ENCODE assay signal across 20 cellular contexts in the genomic region with DNA sequence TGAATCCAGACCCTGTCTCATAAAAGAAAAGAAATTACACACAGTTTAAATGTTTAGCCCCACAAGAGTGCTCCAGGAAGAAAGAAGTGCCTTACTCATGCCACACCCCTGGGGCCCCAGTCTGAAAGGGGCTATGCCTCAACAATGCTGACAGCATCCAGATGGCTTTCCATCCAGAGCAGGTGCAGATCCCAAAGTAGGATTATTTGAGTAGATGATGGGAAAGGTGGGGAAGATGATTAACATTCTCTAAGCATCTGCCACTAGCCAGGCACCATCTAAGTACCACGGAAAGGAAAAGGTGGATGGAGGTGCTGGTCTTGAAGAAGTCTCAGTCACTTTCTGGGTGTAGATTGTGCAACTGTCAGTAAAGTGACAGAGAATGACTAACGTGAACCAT. TPM values are rescaled to one million over a fixed set of nuclear protein-coding genes. Genes with fewer than 3 reads are reported as not detected.
DNase-seq lines count a peak whose midpoint lies in the region; ATAC-seq and TF ChIP-seq lines count a peak whose summit lies in the region.
"Had no signal": no experiment of that assay in that cellular context is flagged by ENCODE, and none has a peak within 500 bp of the region (broad histone marks: within the 10 kb centered on the region; RNA-seq: fewer than 3 reads in every experiment).

No MANE protein-coding gene starts in this region.

- H3K36me3 ChIP-seq in right atrium auricular region (no peaks in the 10 kb centered on the region), ovary (no peaks in the 10 kb centered on the region)

- H3K27me3 ChIP-seq in right atrium auricular region (no peaks in the 10 kb centered on the region), right cardiac atrium (ENCODE audit: control insufficient read depth, insufficient read depth) (no peaks in the 10 kb centered on the region), ovary (no peaks in the 10 kb centered on the region)

- DNase-seq in right atrium auricular region (ENCODE audit: low spot score): peak; percentile 18
- no peak for DNase-seq in right cardiac atrium
- peak; percentile 76 for DNase-seq in NCI-H524 treated with DMSO at 0.1 percent for 48 hours (lab: John Stamatoyannopoulos, UW)
- DNase-seq in HEK293T (ENCODE audit: extremely low spot score): no peak
- DNase-seq in NCI-H1436 (lab: John Stamatoyannopoulos, UW): no peak
- no peak for DNase-seq in ovary
- DNase-seq: AML-193; GM23248; KG1; MV-4-11; NCI-H2029; NCI-H526 treated with DMSO at 0.1 percent for 48 hours; NK-92 treated with Interleukin-12 subunit alpha and Interleukin-12 subunit beta, amount 100 ng/mL, for 24 hours; Right ventricle myocardium superior had no signal

- TF ChIP-seq EP300 in ovary (IDR thresholded peaks at IDR 0.05): no peak

- no peak for TF ChIP-seq POLR2A in ovary (IDR thresholded peaks at IDR 0.05)

- CTCF ChIA-PET in HEK293T (lab: Yijun Ruan, JAX): no interaction called here

- POLR2A ChIA-PET in HEK293T (lab: Yijun Ruan, JAX): no interaction called here

- H3K4me1 ChIP-seq in right atrium auricular region: peaks cover 0 to 8% of the 10 kb centered on the region in 2 donors
- no peaks in the 10 kb centered on the region for H3K4me1 ChIP-seq in right cardiac atrium (ENCODE audit: control insufficient read depth, insufficient read depth, low read length)
- H3K4me1 ChIP-seq in ovary (ENCODE audit: insufficient read depth): no peaks in the 10 kb centered on the region
- H3K4me1 ChIP-seq: HAP-1 had no signal

- intact Hi-C loops in right cardiac atrium (cut with DNase I) (no loop called here), ovary (cut with DNase I) (no loop called here)

- 81% methylated on average over 2 of the region's 2 CpGs for WGBS in right cardiac atrium
- WGBS in ovary, 3 donors: 85 to 95% (median 86%) methylated on average over 2 of the region's 2 CpGs

- H3K9me3 ChIP-seq in right atrium auricular region (no peaks in the 10 kb centered on the region), right cardiac atrium (ENCODE audit: control insufficient read depth, low read length) (no peaks in the 10 kb centered on the region), ovary (no peaks in the 10 kb centered on the region)
- H3K9me3 ChIP-seq: HAP-1 had no signal

- H3K27ac ChIP-seq in right atrium auricular region (no peak overlapping the region), right cardiac atrium (ENCODE audit: low read length) (no peak overlapping the region), cingulate gyrus (ENCODE audit: low read depth, low read length) (peak overlapping the region; percentile 54), ovary (no peak overlapping the region)
- H3K27ac ChIP-seq: 22Rv1, C4-2B, GM23248 had no signal

- TF ChIP-seq CTCF in right atrium auricular region (IDR thresholded peaks at IDR 0.05) (no peak), ovary (IDR thresholded peaks at IDR 0.05) (no peak)

- H3K4me3 ChIP-seq in right atrium auricular region (no peak overlapping the region), right cardiac atrium (ENCODE audit: low read length) (no peak overlapping the region), ovary (no peak overlapping the region)
- H3K4me3 ChIP-seq: GM23248, HAP-1, SK-N-MC had no signal

- ATAC-seq in right cardiac atrium (no peak), GM21515 (IDR thresholded peaks at IDR 0.05; ENCODE audit: unreplicated experiment) (no peak)

TF ChIP-seq in HEK293T, 16 proteins besides CTCF, POLR2A, EP300 and RAD21:
- TF ChIP-seq TARDBP (IDR thresholded peaks at IDR 0.05) (no peak), ELF4 (IDR thresholded peaks at IDR 0.05) (no peak), FOXK2 (IDR thresholded peaks at IDR 0.05) (no peak), FOXA1 (IDR thresholded peaks at IDR 0.05) (no peak), CTBP1 (IDR thresholded peaks at IDR 0.05; ENCODE audit: borderline replicate concordance) (no peak), SUZ12 (IDR thresholded peaks at IDR 0.05) (no peak), HDGF (IDR thresholded peaks at IDR 0.05; ENCODE audit: borderline replicate concordance) (no peak), ZNF384 (IDR thresholded peaks at IDR 0.05) (no peak), LEF1 (IDR thresholded peaks at IDR 0.05; ENCODE audit: borderline replicate concordance) (no peak), BHLHE40 (IDR thresholded peaks at IDR 0.05; ENCODE audit: borderline replicate concordance) (no peak), SP1 (IDR thresholded peaks at IDR 0.05) (no peak), ARNT (IDR thresholded peaks at IDR 0.05) (no peak), FOXM1 (IDR thresholded peaks at IDR 0.05; ENCODE audit: borderline replicate concordance) (no peak), NFRKB (IDR thresholded peaks at IDR 0.05) (no peak), PKNOX1 (IDR thresholded peaks at IDR 0.05) (no peak), L3MBTL2 (conservative IDR thresholded peaks at IDR 0.05) (no peak)

RNA-seq across cellular contexts. Expression of gene DPYSL5, which starts 16.3 kb away (rescaled TPM):
- total RNA-seq in right atrium auricular region: under 1 TPM in 1 of 2 donors, not detected in 1; 0.12 TPM
- not detected for total RNA-seq in right cardiac atrium
- 0.05 TPM for polyA plus RNA-seq in right cardiac atrium
- under 1 TPM in 4 of 7 donors, not detected in 3; 0.11 to 0.78 (median 0.26) TPM for total RNA-seq in ovary
- polyA plus RNA-seq in ovary: under 1 TPM; 0.05 to 0.16 TPM
- total RNA-seq: GM23248, Right ventricle myocardium superior had no signal
- polyA plus RNA-seq: GM23248 had no signal

Comparison
In these comparisons a context has a peak if more than half of its experiments do, and no peak if none do; other contexts are left out.
1. DNase-seq: peak in right atrium auricular region (single experiment) and NCI-H524 treated with DMSO at 0.1 percent for 48 hours (single experiment); none in right cardiac atrium (0 of 3), HEK293T (single experiment), NCI-H1436 (single experiment) and ovary (0 of 5).